ENCODE assay signal across 8 cellular contexts in the genomic region with DNA sequence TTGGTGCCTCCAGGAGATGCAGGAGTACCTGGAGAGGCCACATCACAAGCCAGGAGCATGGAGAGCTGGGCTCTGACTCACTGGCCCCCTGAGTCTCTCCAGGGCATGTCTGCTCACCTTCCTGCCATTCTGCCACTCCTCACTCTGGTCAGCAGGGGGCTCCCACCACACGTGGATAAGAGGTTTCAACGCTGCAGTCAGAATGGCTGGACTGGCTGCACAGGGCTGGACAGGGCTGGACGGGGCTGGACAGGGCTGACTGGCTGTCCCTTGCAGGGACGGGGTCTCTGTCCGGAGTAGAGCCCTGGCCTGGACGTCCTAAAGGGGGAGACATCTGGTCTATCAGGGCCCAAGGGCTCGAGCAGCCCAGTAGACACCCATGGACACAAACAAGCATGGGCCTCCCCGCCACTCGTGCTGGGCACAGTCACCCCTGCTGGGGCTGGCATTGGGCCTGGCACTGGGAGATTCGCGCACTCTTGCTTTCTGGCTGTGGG. TPM values are rescaled to one million over a fixed set of nuclear protein-coding genes. Genes with fewer than 3 reads are reported as not detected.
DNase-seq lines count a peak whose midpoint lies in the region; ATAC-seq and TF ChIP-seq lines count a peak whose summit lies in the region.

No MANE protein-coding gene starts in this region.

- H3K36me3 ChIP-seq in CD8-positive, alpha-beta T cell (ENCODE audit: insufficient read depth, low read length), result no peaks in the 10 kb centered on the region
- no peaks in the 10 kb centered on the region for H3K36me3 ChIP-seq in esophagus squamous epithelium

- H3K27me3 ChIP-seq in CD8-positive, alpha-beta T cell (ENCODE audit: insufficient read depth, low read length), result no peaks in the 10 kb centered on the region
- peaks cover 0 to 88% (median 0%) of the 10 kb centered on the region in 4 donors for H3K27me3 ChIP-seq in esophagus squamous epithelium

- no peak overlapping the region for H3K4me3 ChIP-seq in CD8-positive, alpha-beta T cell (ENCODE audit: low read depth, low read length)
- H3K4me3 ChIP-seq in HFF-Myc (replicated peaks; ENCODE audit: low read depth, low read length) (no peak overlapping the region), esophagus squamous epithelium (no peak overlapping the region)

- no CpG with 5 or more reads among the region's 11 CpGs for WGBS in esophagus squamous epithelium, 2 donors

- intact Hi-C loops in CD8-positive, alpha-beta T cell (cut with DNase I, micrococcal nuclease), result loop anchor here (1.0 to 10.0 kb wide), 9 partner anchors 34 to 278 kb away; a partner anchor contains a TSS
- intact Hi-C loops in esophagus squamous epithelium (cut with DNase I) (loop anchor here (5.0 to 10.0 kb wide), 2 partner anchors 108 to 135 kb away; a partner anchor contains a TSS), natural killer cell (cut with micrococcal nuclease) (loop anchor here (1.0 to 10.0 kb wide), 2 partner anchors 140 to 178 kb away; no protein-coding TSS in a partner anchor)

- CTCF ChIA-PET in CD8-positive, alpha-beta T cell (lab: Charles Lee), result interaction anchor here (0.6 to 10.0 kb wide), 46 partner anchors 10 to 282 kb away, joined by 3 to 114 read pairs (median 3); a partner anchor contains a TSS

- H3K9me3 Mint-ChIP-seq in CD8-positive, alpha-beta T cell, result no peaks in the 10 kb centered on the region
- H3K9me3 Mint-ChIP-seq in natural killer cell, result no peaks in the 10 kb centered on the region
- H3K9me3 Mint-ChIP-seq in stimulated activated memory B cell treated with anti-CD40 and anti-IgM and Interleukin-4, amounts not matched to agents 10 μg/mL and 1 μg/mL and 100 μg/mL, for 72 hours, result no peaks in the 10 kb centered on the region

- H3K36me3 Mint-ChIP-seq in CD8-positive, alpha-beta T cell, result peaks cover 21% of the 10 kb centered on the region
- no peaks in the 10 kb centered on the region for H3K36me3 Mint-ChIP-seq in natural killer cell
- no peaks in the 10 kb centered on the region for H3K36me3 Mint-ChIP-seq in stimulated activated memory B cell treated with anti-CD40 and anti-IgM and Interleukin-4, amounts not matched to agents 10 μg/mL and 1 μg/mL and 100 μg/mL, for 72 hours

- no peaks in the 10 kb centered on the region for H3K9me3 ChIP-seq in CD8-positive, alpha-beta T cell (ENCODE audit: low read length)
- no peaks in the 10 kb centered on the region for H3K9me3 ChIP-seq in esophagus squamous epithelium

- TF ChIP-seq CTCF in CD8-positive, alpha-beta T cell (IDR thresholded peaks at IDR 0.05), result peak; percentile 85
- peak; percentile 92 for TF ChIP-seq CTCF in HFF-Myc (IDR thresholded peaks at IDR 0.05; ENCODE audit: low read depth, low read length, missing control alignments)
- TF ChIP-seq CTCF in esophagus squamous epithelium (IDR thresholded peaks at IDR 0.05), result peak; percentile 75 to 93 (median 84)
- peak; percentile 77 for TF ChIP-seq CTCF in natural killer cell (IDR thresholded peaks at IDR 0.05)

- POLR2A ChIA-PET in CD8-positive, alpha-beta T cell (lab: Charles Lee), result interaction anchor here (0.7 to 2.1 kb wide), 6 partner anchors 18 to 251 kb away, joined by 3 to 7 read pairs (median 3); no protein-coding TSS in a partner anchor

- H3K4me3 Mint-ChIP-seq in CD8-positive, alpha-beta T cell, result no peak overlapping the region
- H3K4me3 Mint-ChIP-seq in natural killer cell, result no peak overlapping the region
- no peak overlapping the region for H3K4me3 Mint-ChIP-seq in stimulated activated memory B cell treated with anti-CD40 and anti-IgM and Interleukin-4, amounts not matched to agents 10 μg/mL and 1 μg/mL and 100 μg/mL, for 72 hours

- H3K4me1 Mint-ChIP-seq in CD8-positive, alpha-beta T cell (ENCODE audit: low read depth), result peaks cover 42% of the 10 kb centered on the region
- peaks cover 28 to 47% of the 10 kb centered on the region in 2 donors for H3K4me1 Mint-ChIP-seq in natural killer cell
- peaks cover 47% of the 10 kb centered on the region for H3K4me1 Mint-ChIP-seq in stimulated activated memory B cell treated with anti-CD40 and anti-IgM and Interleukin-4, amounts not matched to agents 10 μg/mL and 1 μg/mL and 100 μg/mL, for 72 hours

- no peak overlapping the region for H3K27ac ChIP-seq in CD8-positive, alpha-beta T cell (ENCODE audit: low read depth, low read length)
- H3K27ac ChIP-seq in esophagus squamous epithelium, result no peak overlapping the region

- H3K4me1 ChIP-seq in CD8-positive, alpha-beta T cell (ENCODE audit: insufficient read depth, low read length), result peaks cover 36% of the 10 kb centered on the region
- peaks cover 0 to 20% (median 4%) of the 10 kb centered on the region in 3 donors for H3K4me1 ChIP-seq in esophagus squamous epithelium

- H3K27ac Mint-ChIP-seq in CD8-positive, alpha-beta T cell, result no peak overlapping the region
- no peak overlapping the region for H3K27ac Mint-ChIP-seq in natural killer cell
- no peak overlapping the region for H3K27ac Mint-ChIP-seq in stimulated activated memory B cell treated with anti-CD40 and anti-IgM and Interleukin-4, amounts not matched to agents 10 μg/mL and 1 μg/mL and 100 μg/mL, for 72 hours

- ATAC-seq in CD8-positive, alpha-beta T cell, result peak; percentile 91
- ATAC-seq in natural killer cell (peak; percentile 80 to 91 (median 82)), HG03045 (IDR thresholded peaks at IDR 0.05; ENCODE audit: unreplicated experiment) (no peak)
- peak; percentile 70 for ATAC-seq in stimulated activated memory B cell treated with anti-CD40 and anti-IgM and Interleukin-4, amounts not matched to agents 10 μg/mL and 1 μg/mL and 100 μg/mL, for 72 hours

- no peak for TF ChIP-seq POLR2A in esophagus squamous epithelium (IDR thresholded peaks at IDR 0.05)

- H3K27me3 Mint-ChIP-seq in CD8-positive, alpha-beta T cell (ENCODE audit: low read depth), result no peaks in the 10 kb centered on the region
- peaks cover 0 to 4% of the 10 kb centered on the region in 2 donors for H3K27me3 Mint-ChIP-seq in natural killer cell (ENCODE audit: low read depth in 2 of 2)
- peaks cover 12% of the 10 kb centered on the region for H3K27me3 Mint-ChIP-seq in stimulated activated memory B cell treated with anti-CD40 and anti-IgM and Interleukin-4, amounts not matched to agents 10 μg/mL and 1 μg/mL and 100 μg/mL, for 72 hours

- DNase-seq in CD8-positive, alpha-beta T cell, result peak; percentile 37 to 83 (median 69)
- DNase-seq in HFF-Myc (ENCODE audit: extremely low read depth, low read depth) (peak; percentile 71), OCI-M1 (lab: John Stamatoyannopoulos, UW) (peak; percentile 84), activated T-cell treated with anti-CD3 and anti-CD28 coated beads for 48 hours (ENCODE audit: low read depth) (peak; percentile 65), esophagus squamous epithelium (lab: John Stamatoyannopoulos, UW) (no peak), natural killer cell (peak; percentile 60)

RNA-seq across cellular contexts. Expression of a gene that starts 34.6 kb away (rescaled TPM):
- 100 to 1,000 TPM; 129 to 143 TPM for total RNA-seq in CD8-positive, alpha-beta T cell
- total RNA-seq in esophagus squamous epithelium, result 10 to 100 TPM in 1 of 4 donors, 1 to 10 TPM in 3; 1.9 to 10.3 (median 3.4) TPM
- 100 to 1,000 TPM; 219 to 260 (median 249) TPM for total RNA-seq in natural killer cell

Comparison
In these comparisons a context has a peak if more than half of its experiments do, and no peak if none do; other contexts are left out.
1. RNA of a gene that starts 34.6 kb away (total RNA-seq): 219 to 260 TPM in natural killer cell and 129 to 143 TPM in CD8-positive, alpha-beta T cell; 1.9 to 10.3 TPM in esophagus squamous epithelium; every median in the first group is over 10 times any median in the second.
2. Peak in every context shown above with its lines, with median percentiles within 50 percentile points of each other: CTCF ChIP-seq.